ENCODE assay signal across 10 cellular contexts in the genomic region with DNA sequence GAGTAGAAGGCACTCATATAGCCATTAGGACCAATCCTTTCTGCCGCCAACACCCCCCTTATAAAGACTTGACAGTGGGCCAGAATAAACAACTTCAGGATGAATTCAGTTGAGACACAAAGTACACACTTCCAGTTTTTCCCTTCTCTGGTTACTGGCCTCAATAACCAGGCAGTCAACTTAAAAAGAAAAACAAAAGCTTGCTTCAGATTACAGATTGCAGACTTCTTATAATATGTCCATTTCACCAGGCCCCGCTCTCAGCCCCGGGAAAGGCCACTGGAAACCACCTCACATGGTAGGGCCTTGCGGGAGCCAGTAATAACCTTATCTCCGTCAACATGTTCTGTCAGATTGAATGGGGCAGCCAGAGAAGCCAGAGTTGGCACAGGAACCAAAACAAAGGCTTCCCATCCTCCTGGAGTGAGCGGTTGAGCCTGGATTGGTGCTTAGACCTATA.
DNase-seq lines count a peak whose midpoint lies in the region; TF ChIP-seq lines count a peak whose summit lies in the region.
"Had no signal": no experiment of that assay in that cellular context is flagged by ENCODE, and none has a peak within 500 bp of the region (broad histone marks: within the 10 kb centered on the region; RNA-seq: fewer than 3 reads in every experiment).

No MANE protein-coding gene starts in this region.

- 6 to 12% methylated on average over 4 to 6 of the region's 6 CpGs for WGBS in thyroid gland, 2 donors

- peak overlapping the region; percentile 99 for H3K27ac ChIP-seq in brain microvascular endothelial cell
- peak overlapping the region; percentile 71 to 84 (median 75) for H3K27ac ChIP-seq in thyroid gland

- no peak for TF ChIP-seq POLR2A in thyroid gland (IDR thresholded peaks at IDR 0.05)

- no peaks in the 10 kb centered on the region for H3K36me3 Mint-ChIP-seq in immature natural killer cell

- TF ChIP-seq CTCF in brain microvascular endothelial cell (IDR thresholded peaks at IDR 0.05; ENCODE audit: low read depth, low read length, missing control alignments) (no peak), thyroid gland (IDR thresholded peaks at IDR 0.05) (no peak)

- intact Hi-C loops in thyroid gland (cut with DNase I): no loop called here

- no peak overlapping the region for H3K27ac Mint-ChIP-seq in immature natural killer cell

- no peaks in the 10 kb centered on the region for H3K9me3 Mint-ChIP-seq in immature natural killer cell

- DNase-seq in NCI-H1436 (lab: John Stamatoyannopoulos, UW) (peak; percentile 70), brain microvascular endothelial cell (peak; percentile 83), kidney glomerular epithelial cell (lab: John Stamatoyannopoulos, UW) (peak; percentile 7), thyroid gland (peak; percentile 70 to 71), AG20443 (ENCODE audit: low spot score) (no peak), immature natural killer cell (no peak)
- DNase-seq in NK-92 treated with Interleukin-12 subunit alpha and Interleukin-12 subunit beta, amount 100 ng/mL, for 24 hours (lab: John Stamatoyannopoulos, UW): no peak
- no peak for DNase-seq in stimulated activated CD4-positive, alpha-beta T cell treated with anti-CD3 and anti-CD28 coated beads, Interleukin-2, amount 100 ng/mL, for 24 hours
- DNase-seq: activated CD4-positive, alpha-beta T cell treated with anti-CD3 and anti-CD28 coated beads for 48 hours; nucleus accumbens had no signal

- H3K9me3 ChIP-seq in thyroid gland: no peaks in the 10 kb centered on the region

- in situ Hi-C loops in brain microvascular endothelial cell (cut with HindIII; ENCODE audit: low pct_ligation_motif_present, low sequenced_read_pairs): no loop called here

- H3K4me3 Mint-ChIP-seq in immature natural killer cell: no peak overlapping the region

- H3K36me3 ChIP-seq in brain microvascular endothelial cell (replicated peaks) (no peaks in the 10 kb centered on the region), thyroid gland (no peaks in the 10 kb centered on the region)

- H3K4me3 ChIP-seq in brain microvascular endothelial cell (ENCODE audit: low read depth, low read length): no peak overlapping the region
- H3K4me3 ChIP-seq in thyroid gland (replicated peaks in 1 of 3): no peak overlapping the region

- H3K27me3 ChIP-seq in brain microvascular endothelial cell (replicated peaks) (no peaks in the 10 kb centered on the region), thyroid gland (no peaks in the 10 kb centered on the region)

- peaks cover 2 to 8% (median 4%) of the 10 kb centered on the region in 3 donors for H3K27me3 Mint-ChIP-seq in immature natural killer cell (ENCODE audit: low read depth in 3 of 3)

- peaks cover 47 to 64% of the 10 kb centered on the region in 2 donors for H3K4me1 ChIP-seq in thyroid gland

- H3K4me1 Mint-ChIP-seq in immature natural killer cell: no peaks in the 10 kb centered on the region

Comparison
In these comparisons a context has a peak if more than half of its experiments do, and no peak if none do; other contexts are left out.
1. DNase-seq: peak in NCI-H1436 (single experiment), brain microvascular endothelial cell (single experiment), kidney glomerular epithelial cell (single experiment) and thyroid gland (2 of 2); none in AG20443 (single experiment), NK-92 treated with Interleukin-12 subunit alpha and Interleukin-12 subunit beta, amount 100 ng/mL, for 24 hours (single experiment), immature natural killer cell (0 of 3) and stimulated activated CD4-positive, alpha-beta T cell treated with anti-CD3 and anti-CD28 coated beads, Interleukin-2, amount 100 ng/mL, for 24 hours (0 of 2).